In the genomic region with DNA sequence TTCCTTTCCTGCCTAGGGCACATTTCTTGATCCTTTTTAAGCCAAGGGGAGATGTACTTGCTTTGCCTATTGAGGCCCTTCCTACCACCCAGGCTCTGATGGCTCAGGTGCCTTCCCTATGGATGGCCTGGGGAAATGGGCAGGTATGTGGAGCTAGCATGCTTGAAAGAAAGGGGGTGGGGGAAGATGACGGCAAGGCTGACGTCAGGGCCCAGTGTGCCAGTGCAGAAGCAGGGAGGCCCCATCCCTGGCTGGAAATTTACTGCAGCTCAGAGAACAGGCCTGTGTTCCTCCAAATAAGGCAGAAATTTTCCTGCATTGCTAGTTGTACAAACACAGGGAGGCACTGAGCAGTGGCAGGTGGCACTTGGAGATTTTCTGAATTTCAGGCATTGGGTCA, we compare ENCODE assay signal across 21 cellular contexts.
DNase-seq lines count a peak whose midpoint lies in the region; ATAC-seq and TF ChIP-seq lines count a peak whose summit lies in the region.
"Had no signal": no experiment of that assay in that cellular context is flagged by ENCODE, and none has a peak within 500 bp of the region (broad histone marks: within the 10 kb centered on the region; RNA-seq: fewer than 3 reads in every experiment).

No MANE protein-coding gene starts in this region.

- TF ChIP-seq CTCF in H9 (conservative IDR thresholded peaks at IDR 0.05) (no peak), thyroid gland (IDR thresholded peaks at IDR 0.05) (no peak)

- no peak overlapping the region for H3K9ac ChIP-seq in H9 (ENCODE audit: extremely low read depth, insufficient read length, low read length)
- H3K9ac ChIP-seq: KMS-11 had no signal

- H3K27ac ChIP-seq in H9 (ENCODE audit: insufficient read length, low read depth, low read length) (no peak overlapping the region), thyroid gland (peak overlapping the region in 1 of 3 donors; percentile 54)
- H3K27ac ChIP-seq: HL-60, KMS-11, SJCRH30 had no signal

- no peak overlapping the region for H2BK5ac ChIP-seq in H9 (ENCODE audit: insufficient read length, low read length)

- H2AK5ac ChIP-seq in H9 (ENCODE audit: insufficient read length, low read length): no peak overlapping the region

- H4K91ac ChIP-seq in H9 (ENCODE audit: insufficient read length, low read depth, low read length): no peak overlapping the region

- no peak overlapping the region for H3K4me3 Mint-ChIP-seq in H9
- H3K4me3 Mint-ChIP-seq: IgD-negative memory B cell had no signal

- H3K14ac ChIP-seq in H9 (ENCODE audit: insufficient read depth, low read length): no peak overlapping the region

- intact Hi-C loops in thyroid gland (cut with DNase I): no loop called here

- no peaks in the 10 kb centered on the region for H3K36me3 ChIP-seq in thyroid gland
- H3K36me3 ChIP-seq: SJCRH30 had no signal

- no peaks in the 10 kb centered on the region for H3K4me1 ChIP-seq in H9 (ENCODE audit: insufficient read depth, low read length)
- H3K4me1 ChIP-seq in thyroid gland: no peaks in the 10 kb centered on the region

- H2AFZ ChIP-seq in H9 (ENCODE audit: low read length): no peak overlapping the region

- no peak overlapping the region for H2BK120ac ChIP-seq in H9 (ENCODE audit: low read depth, low read length, poor library complexity, severe bottlenecking)

- H3K18ac ChIP-seq in H9 (ENCODE audit: insufficient read length, low read depth, low read length): no peak overlapping the region

- no peaks in the 10 kb centered on the region for H3K9me3 Mint-ChIP-seq in H9

- DNase-seq in H9 (peak; percentile 43), cerebellar cortex (ENCODE audit: low spot score) (peak; percentile 12), islet precursor cell (peak; percentile 50), thyroid gland (peak; percentile 58 to 65), NCI-H526 treated with DMSO at 0.1 percent for 48 hours (lab: John Stamatoyannopoulos, UW) (no peak), NCI-H1436 (lab: John Stamatoyannopoulos, UW) (no peak)
- DNase-seq: Calu3, DND-41, GOT3, HCEC 1CT, MM.1S, NCI-H187, NCI-H2107, NCI-H524, NCI-H774, SJCRH30 had no signal

- H3K79me2 ChIP-seq in H9 (ENCODE audit: insufficient read depth, low read length): no peaks in the 10 kb centered on the region

- H2BK20ac ChIP-seq in H9 (ENCODE audit: low read depth, low read length, poor library complexity, severe bottlenecking): no peak overlapping the region

- H3K9me3 ChIP-seq in H9 (ENCODE audit: control insufficient read depth, low read depth, low read length) (no peaks in the 10 kb centered on the region), thyroid gland (no peaks in the 10 kb centered on the region)

- TF ChIP-seq POLR2A in thyroid gland (IDR thresholded peaks at IDR 0.05): peak in 1 of 2 donors; percentile 45

- no peak overlapping the region for H3K27ac Mint-ChIP-seq in H9
- H3K27ac Mint-ChIP-seq: IgD-negative memory B cell had no signal

- H3K27me3 ChIP-seq in H9 (ENCODE audit: insufficient read depth, low read length) (no peaks in the 10 kb centered on the region), thyroid gland (no peaks in the 10 kb centered on the region)
- H3K27me3 ChIP-seq: SJCRH30 had no signal

- H3K4me3 ChIP-seq in thyroid gland (replicated peaks in 1 of 3): no peak overlapping the region
- H3K4me3 ChIP-seq: SJCRH30 had no signal

- H3K23ac ChIP-seq in H9 (ENCODE audit: insufficient read length, low read depth, low read length): no peak overlapping the region

- WGBS in H9 (ENCODE audit: extremely low coverage, insufficient read length, low lambda C conversion rate): no CpG with 5 or more reads among the region's 2 CpGs
- WGBS in thyroid gland, 2 donors: 41 to 59% methylated on average over 2 of the region's 2 CpGs

- H3T11ph ChIP-seq in H9 (ENCODE audit: low read length): no peak overlapping the region

- no peak overlapping the region for H4K8ac ChIP-seq in H9 (replicated peaks; ENCODE audit: insufficient read length, low read depth, low read length)

- H3K4me1 Mint-ChIP-seq in H9: peaks cover 0 to 7% of the 10 kb centered on the region in 2 experiments; a peak in 2 of 4 replicates

- H3K56ac ChIP-seq in H9 (ENCODE audit: insufficient read length, low read depth, low read length): no peak overlapping the region

- no peak for ATAC-seq in HG03196 (IDR thresholded peaks at IDR 0.05; ENCODE audit: unreplicated experiment)
- ATAC-seq: SK-N-SH treated with all-trans-retinoic acid at 6 μM for 48 hours had no signal

- no peak overlapping the region for H4K5ac ChIP-seq in H9 (ENCODE audit: insufficient read length, low read depth, low read length)

- no peak overlapping the region for H3K4me2 ChIP-seq in H9 (ENCODE audit: insufficient read depth, insufficient read length, low read length)
- H3K4me2 ChIP-seq: KMS-11 had no signal

- H3K36me3 Mint-ChIP-seq in H9 (ENCODE audit: insufficient read depth in 1 of 3, low read depth in 3 of 3): peaks cover 0 to 2% (median 0%) of the 10 kb centered on the region in 3 experiments; a peak in 2 of 7 replicates
- H3K36me3 Mint-ChIP-seq: IgD-negative memory B cell had no signal

- H3K79me1 ChIP-seq in H9 (ENCODE audit: insufficient read depth, low read depth, low read length, poor library complexity, severe bottlenecking): no peaks in the 10 kb centered on the region

- H2BK12ac ChIP-seq in H9 (ENCODE audit: insufficient read length, low read depth, low read length): no peak overlapping the region

- no peaks in the 10 kb centered on the region for H4K20me1 ChIP-seq in H9 (ENCODE audit: control insufficient read depth, insufficient read depth, insufficient read length)

- H3K23me2 ChIP-seq in H9 (ENCODE audit: insufficient read length, low read depth, low read length, poor library complexity, severe bottlenecking): no peaks in the 10 kb centered on the region

- no peak overlapping the region for H3K4ac ChIP-seq in H9 (ENCODE audit: low read depth, low read length)

- no peaks in the 10 kb centered on the region for H3K27me3 Mint-ChIP-seq in H9 (ENCODE audit: low read depth)

- no peak overlapping the region for H2BK15ac ChIP-seq in H9 (ENCODE audit: low read depth, low read length)

Comparison
In these comparisons a context has a peak if more than half of its experiments do, and no peak if none do; other contexts are left out.
1. DNase-seq: peak in H9 (single experiment), cerebellar cortex (single experiment), islet precursor cell (single experiment) and thyroid gland (2 of 2); none in NCI-H526 treated with DMSO at 0.1 percent for 48 hours (single experiment) and NCI-H1436 (single experiment).